In genomic region chr17:53119773-53120172, GRCh38 we compare ENCODE assay signal across 1 cellular context.
TF ChIP-seq lines count a peak whose summit lies in the region.

No MANE protein-coding gene starts in this region.

TF ChIP-seq in HepG2, 621 proteins besides CTCF, POLR2A, EP300 and RAD21 (continued from another document):
- no peak for TF ChIP-seq CENPBD1 (CRISPR knock-in tag; IDR thresholded peaks at IDR 0.05; ENCODE audit: borderline replicate concordance, low read depth)
- TF ChIP-seq SP4 (CRISPR knock-in tag; IDR thresholded peaks at IDR 0.05) = no peak
- 0 out of 2 replicates have a peak, but pooled peaks have one; percentile 6 for TF ChIP-seq ATF7 (IDR thresholded peaks at IDR 0.05)
- no peak for TF ChIP-seq ATF7 (CRISPR knock-in tag; IDR thresholded peaks at IDR 0.05)
- no peak for TF ChIP-seq HNRNPLL (IDR thresholded peaks at IDR 0.05; ENCODE audit: low read depth, low read length, poor library complexity, severe bottlenecking)
- TF ChIP-seq YEATS2 (CRISPR knock-in tag; IDR thresholded peaks at IDR 0.05; ENCODE audit: borderline replicate concordance) = no peak
- TF ChIP-seq ZBTB42 (CRISPR knock-in tag; IDR thresholded peaks at IDR 0.05) = no peak
- TF ChIP-seq SRSF4 (IDR thresholded peaks at IDR 0.05; ENCODE audit: low read depth, low read length, poor library complexity, severe bottlenecking) = no peak
- no peak for TF ChIP-seq NFIC (IDR thresholded peaks at IDR 0.05; ENCODE audit: low read length)
- peak; percentile 96 for TF ChIP-seq SRSF9 (IDR thresholded peaks at IDR 0.05; ENCODE audit: borderline replicate concordance, insufficient read depth, low read depth, low read length, poor library complexity, severe bottlenecking)
- TF ChIP-seq, protein P1, sequence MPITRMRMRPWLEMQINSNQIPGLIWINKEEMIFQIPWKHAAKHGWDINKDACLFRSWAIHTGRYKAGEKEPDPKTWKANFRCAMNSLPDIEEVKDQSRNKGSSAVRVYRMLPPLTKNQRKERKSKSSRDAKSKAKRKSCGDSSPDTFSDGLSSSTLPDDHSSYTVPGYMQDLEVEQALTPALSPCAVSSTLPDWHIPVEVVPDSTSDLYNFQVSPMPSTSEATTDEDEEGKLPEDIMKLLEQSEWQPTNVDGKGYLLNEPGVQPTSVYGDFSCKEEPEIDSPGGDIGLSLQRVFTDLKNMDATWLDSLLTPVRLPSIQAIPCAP (CRISPR knock-in tag; IDR thresholded peaks at IDR 0.05; ENCODE audit: low read depth) = no peak
